Comparison of ENCODE assay signal across 8 cellular contexts in the genomic region with DNA sequence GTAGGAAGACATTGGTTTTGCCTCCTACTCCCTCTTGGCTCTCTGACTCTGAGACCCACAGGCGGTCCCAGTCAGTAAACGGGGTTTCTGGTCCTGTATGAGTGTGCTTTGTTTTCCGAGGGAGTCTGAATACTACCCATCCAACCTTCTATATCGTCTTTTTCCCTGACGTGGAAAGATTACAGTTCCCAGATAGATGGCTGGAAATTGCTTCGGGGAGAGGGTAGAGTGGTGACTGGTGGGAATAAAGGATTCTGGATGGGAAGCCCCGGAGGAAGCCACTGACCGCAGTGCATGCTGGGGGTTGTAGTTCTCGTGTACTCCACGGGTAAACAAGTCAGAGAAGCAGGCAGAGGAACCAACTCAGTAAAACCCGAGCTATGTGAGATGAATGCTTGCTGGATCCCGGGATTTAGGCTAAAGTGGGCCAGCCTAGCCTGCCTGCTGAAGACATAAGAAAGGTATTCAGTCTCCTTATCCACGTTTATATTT.
DNase-seq lines count a peak whose midpoint lies in the region; ATAC-seq, FAIRE-seq and TF ChIP-seq lines count a peak whose summit lies in the region.

No MANE protein-coding gene starts in this region.

- H2AFZ ChIP-seq in SK-N-SH (ENCODE audit: low read depth), result peak overlapping the region; percentile 97

- H3K9me3 ChIP-seq in SK-N-SH (no peaks in the 10 kb centered on the region), adipocyte (ENCODE audit: control insufficient read depth, low read length) (no peaks in the 10 kb centered on the region), pancreas (no peaks in the 10 kb centered on the region), tibial nerve (no peaks in the 10 kb centered on the region)

- H3K36me3 ChIP-seq in SK-N-SH (replicated peaks in 1 of 2; ENCODE audit: control insufficient read depth in 1 of 2, insufficient read depth in 2 of 2, low read length in 1 of 2), result no peaks in the 10 kb centered on the region
- no peaks in the 10 kb centered on the region for H3K36me3 ChIP-seq in adipocyte (ENCODE audit: control insufficient read depth, insufficient read depth, low read length, severe bottlenecking)
- H3K36me3 ChIP-seq in pancreas, result no peaks in the 10 kb centered on the region
- no peaks in the 10 kb centered on the region for H3K36me3 ChIP-seq in tibial nerve

- no peaks in the 10 kb centered on the region for H3K9me2 ChIP-seq in SK-N-SH

- no peaks in the 10 kb centered on the region for H4K20me1 ChIP-seq in SK-N-SH (ENCODE audit: insufficient read depth)

- DNase-seq in C1 segment of cervical spinal cord (lab: John Stamatoyannopoulos, UW) (peak in 13 of 14 donors; percentile 24 to 86 (median 79)), KBM-7 (peak; percentile 52), SK-N-SH (peak; percentile 85), adipocyte (ENCODE audit: low read depth) (peak; percentile 82), cardiac septum (ENCODE audit: low spot score) (peak; percentile 91), pancreas (peak in 4 of 6 donors; percentile 70 to 83 (median 72)), tibial nerve (ENCODE audit: low spot score in 2 of 2) (peak; percentile 50 to 74)

- H3K4me1 ChIP-seq in SK-N-SH (ENCODE audit: control insufficient read depth in 1 of 2, insufficient read depth in 2 of 2, low read depth in 1 of 2, low read length in 1 of 2) (peaks cover 0 to 16% of the 10 kb centered on the region in 2 experiments; a peak in 2 of 4 replicates), adipocyte (ENCODE audit: control insufficient read depth, insufficient read depth, low read length) (peaks cover 5% of the 10 kb centered on the region), pancreas (peaks cover 16 to 28% (median 26%) of the 10 kb centered on the region in 3 donors), tibial nerve (peaks cover 0 to 14% (median 0%) of the 10 kb centered on the region in 4 donors)

- CTCF ChIA-PET in SK-N-SH (lab: Yijun Ruan, JAX), result no interaction called here

- H3K9ac ChIP-seq in SK-N-SH, result 0 out of 2 replicates have a peak overlapping the region, but pooled peaks have one; percentile 20
- peak overlapping the region; percentile 82 for H3K9ac ChIP-seq in adipocyte (ENCODE audit: low read length)

- H3K79me2 ChIP-seq in SK-N-SH (ENCODE audit: insufficient read depth), result no peaks in the 10 kb centered on the region

- no peak for TF ChIP-seq EP300 in SK-N-SH (IDR thresholded peaks at IDR 0.05; ENCODE audit: borderline replicate concordance in 1 of 2, low read depth in 1 of 2, low read length in 1 of 2)
- TF ChIP-seq EP300 in tibial nerve (IDR thresholded peaks at IDR 0.05), result peak in 1 of 2 donors; percentile 57

- ATAC-seq in GM19438 (IDR thresholded peaks at IDR 0.05; ENCODE audit: low read depth, unreplicated experiment), result peak; percentile 82
- ATAC-seq in pancreas, result peak; percentile 84 to 93 (median 91)

- peak overlapping the region; percentile 60 for H3K4me2 ChIP-seq in SK-N-SH

- peak in 1 of 2 donors; percentile 28 for TF ChIP-seq POLR2A in tibial nerve (IDR thresholded peaks at IDR 0.05)

- WGBS in SK-N-SH (ENCODE audit: low lambda C conversion rate), result 11% methylated on average over 12 of the region's 13 CpGs
- WGBS in pancreas, 2 donors, result 9 to 12% methylated on average over 13 of the region's 13 CpGs
- WGBS in tibial nerve, 2 donors, result 11 to 13% methylated on average over 13 of the region's 13 CpGs

- H3K27ac ChIP-seq in SK-N-SH (ENCODE audit: low read depth in 2 of 2, low read length in 1 of 2) (peak overlapping the region in 1 of 2 experiments; percentile 64; a peak in 2 of 4 replicates), pancreas (peak overlapping the region in 2 of 4 donors; percentile 23 to 47), tibial nerve (peak overlapping the region in 3 of 4 donors; percentile 28 to 82 (median 71))

- TF ChIP-seq CTCF in SK-N-SH (IDR thresholded peaks at IDR 0.05) (no peak), pancreas (IDR thresholded peaks at IDR 0.05) (no peak), tibial nerve (IDR thresholded peaks at IDR 0.05) (no peak)

- no peak for FAIRE-seq in pancreas (lab: Jason Lieb, UNC)

- in situ Hi-C loops in KBM-7 (cut with MboI; ENCODE audit: low pct_unique_long_range_greater_than_20kb, low sequenced_read_pairs), result no loop called here

- H3K27me3 ChIP-seq in SK-N-SH (ENCODE audit: insufficient read depth) (no peaks in the 10 kb centered on the region), adipocyte (replicated peaks; ENCODE audit: control insufficient read depth, insufficient read depth, low read length) (no peaks in the 10 kb centered on the region), pancreas (no peaks in the 10 kb centered on the region), tibial nerve (no peaks in the 10 kb centered on the region)

- peak; percentile 27 for TF ChIP-seq RAD21 in SK-N-SH (IDR thresholded peaks at IDR 0.05; ENCODE audit: low read length)

- H3F3A ChIP-seq in SK-N-SH (replicated peaks; ENCODE audit: insufficient read depth), result peaks cover 3% of the 10 kb centered on the region

- POLR2A ChIA-PET in SK-N-SH (lab: Yijun Ruan, JAX), result interaction anchor here (1.3 kb wide), 1 partner anchor 48 kb away, joined by 4 read pairs; no protein-coding TSS in a partner anchor

- H3K4me3 ChIP-seq in SK-N-SH (ENCODE audit: low read depth in 2 of 2, low read length in 1 of 2) (peak overlapping the region; percentile 28 to 36; a peak in 3 of 4 replicates), adipocyte (ENCODE audit: low read length) (peak overlapping the region; percentile 84), pancreas (peak overlapping the region in 2 of 4 donors; percentile 28 to 37), tibial nerve (peak overlapping the region in 2 of 4 donors; percentile 31 to 43)

- intact Hi-C loops in cardiac septum (cut with DNase I) (no loop called here), pancreas (cut with DNase I) (no loop called here)

TF ChIP-seq in SK-N-SH, 30 proteins besides CTCF, POLR2A, EP300 and RAD21:
- TF ChIP-seq POLR2AphosphoS5 (IDR thresholded peaks at IDR 0.05; ENCODE audit: low read depth, low read length) (peak; percentile 55; the same call in 1 of the 2 replicates), TAF1 (IDR thresholded peaks at IDR 0.05; ENCODE audit: borderline replicate concordance, low read depth, low read length) (peak; percentile 21; the same call in 1 of the 2 replicates), ELF1 (IDR thresholded peaks at IDR 0.05) (peak; percentile 60; the same call in 1 of the 2 replicates), MXI1 (IDR thresholded peaks at IDR 0.05; ENCODE audit: low read depth, low read length) (peak; percentile 31; the same call in 1 of the 2 replicates), FOSL2 (IDR thresholded peaks at IDR 0.05; ENCODE audit: borderline replicate concordance, low read depth) (no peak), CHD2 (IDR thresholded peaks at IDR 0.05; ENCODE audit: low read length, partially characterized antibody) (peak; percentile 50), GABPA (IDR thresholded peaks at IDR 0.05; ENCODE audit: low read depth) (peak; percentile 72)
- TF ChIP-seq, protein P1, sequence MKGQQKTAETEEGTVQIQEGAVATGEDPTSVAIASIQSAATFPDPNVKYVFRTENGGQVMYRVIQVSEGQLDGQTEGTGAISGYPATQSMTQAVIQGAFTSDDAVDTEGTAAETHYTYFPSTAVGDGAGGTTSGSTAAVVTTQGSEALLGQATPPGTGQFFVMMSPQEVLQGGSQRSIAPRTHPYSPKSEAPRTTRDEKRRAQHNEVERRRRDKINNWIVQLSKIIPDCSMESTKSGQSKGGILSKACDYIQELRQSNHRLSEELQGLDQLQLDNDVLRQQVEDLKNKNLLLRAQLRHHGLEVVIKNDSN (IDR thresholded peaks at IDR 0.05; ENCODE audit: borderline replicate concordance, low read depth), result no peak
